8 cellular contexts compared by ENCODE assay signal in the genomic region with DNA sequence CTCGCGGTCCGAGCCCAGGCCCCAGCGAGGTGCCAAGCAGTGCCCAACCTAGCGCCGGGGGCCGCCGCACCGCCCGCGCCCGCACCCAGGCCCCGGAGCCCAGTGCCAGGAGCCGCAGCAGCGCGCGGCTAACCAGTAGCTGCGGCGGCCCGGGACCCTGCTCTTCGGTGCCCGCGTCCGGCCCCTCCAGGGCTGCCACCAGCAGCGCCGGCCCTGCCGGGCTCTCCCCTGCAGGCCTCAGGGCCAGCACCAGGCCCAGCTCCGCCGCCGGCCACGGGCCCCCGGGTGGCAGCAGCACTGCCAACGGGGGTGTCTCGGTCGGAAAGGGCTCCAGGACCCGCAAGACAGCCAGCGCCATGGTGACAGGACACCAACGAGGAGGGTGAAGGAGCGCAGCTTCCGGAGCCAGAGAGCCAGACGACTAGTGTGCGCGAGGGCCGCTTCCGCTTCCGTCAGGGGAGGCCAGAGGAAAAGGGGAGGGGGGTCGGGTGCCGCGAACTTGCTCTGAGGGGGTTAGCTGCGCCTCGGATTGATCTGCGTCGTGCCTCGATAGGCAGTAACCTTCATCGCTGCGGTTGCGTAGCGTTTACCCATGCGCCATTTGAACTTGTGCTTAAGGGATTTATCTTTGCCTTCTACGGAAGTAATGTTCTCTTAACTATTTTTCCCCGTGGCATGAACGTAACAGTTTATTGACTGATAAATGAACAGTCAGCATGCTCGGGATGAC. TPM values are rescaled to one million over a fixed set of nuclear protein-coding genes. Genes with fewer than 3 reads are reported as not detected.
A peak's percentile ranks its signal among the peaks of the same experiment; 100 is the strongest.
DNase-seq lines count a peak whose midpoint lies in the region; ATAC-seq lines count a peak whose summit lies in the region.

A gene with protein sequence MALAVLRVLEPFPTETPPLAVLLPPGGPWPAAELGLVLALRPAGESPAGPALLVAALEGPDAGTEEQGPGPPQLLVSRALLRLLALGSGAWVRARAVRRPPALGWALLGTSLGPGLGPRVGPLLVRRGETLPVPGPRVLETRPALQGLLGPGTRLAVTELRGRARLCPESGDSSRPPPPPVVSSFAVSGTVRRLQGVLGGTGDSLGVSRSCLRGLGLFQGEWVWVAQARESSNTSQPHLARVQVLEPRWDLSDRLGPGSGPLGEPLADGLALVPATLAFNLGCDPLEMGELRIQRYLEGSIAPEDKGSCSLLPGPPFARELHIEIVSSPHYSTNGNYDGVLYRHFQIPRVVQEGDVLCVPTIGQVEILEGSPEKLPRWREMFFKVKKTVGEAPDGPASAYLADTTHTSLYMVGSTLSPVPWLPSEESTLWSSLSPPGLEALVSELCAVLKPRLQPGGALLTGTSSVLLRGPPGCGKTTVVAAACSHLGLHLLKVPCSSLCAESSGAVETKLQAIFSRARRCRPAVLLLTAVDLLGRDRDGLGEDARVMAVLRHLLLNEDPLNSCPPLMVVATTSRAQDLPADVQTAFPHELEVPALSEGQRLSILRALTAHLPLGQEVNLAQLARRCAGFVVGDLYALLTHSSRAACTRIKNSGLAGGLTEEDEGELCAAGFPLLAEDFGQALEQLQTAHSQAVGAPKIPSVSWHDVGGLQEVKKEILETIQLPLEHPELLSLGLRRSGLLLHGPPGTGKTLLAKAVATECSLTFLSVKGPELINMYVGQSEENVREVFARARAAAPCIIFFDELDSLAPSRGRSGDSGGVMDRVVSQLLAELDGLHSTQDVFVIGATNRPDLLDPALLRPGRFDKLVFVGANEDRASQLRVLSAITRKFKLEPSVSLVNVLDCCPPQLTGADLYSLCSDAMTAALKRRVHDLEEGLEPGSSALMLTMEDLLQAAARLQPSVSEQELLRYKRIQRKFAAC (minus strand): TSS at position 389 of the 730 bp plus-strand sequence. CDS start 31 bp downstream, at position 358.

- H3K27ac ChIP-seq in HUES48 (ENCODE audit: low read depth, low read length) (peak within 1 kb of the TSS; percentile 63), mesodermal cell (ENCODE audit: low read depth, low read length, severe bottlenecking) (peak within 1 kb of the TSS; percentile 73)

- H3K9ac ChIP-seq in HUES48 (ENCODE audit: low read depth, low read length) (peak within 1 kb of the TSS; percentile 51; the same call in 1 of the 2 replicates), NT2/D1 (ENCODE audit: insufficient read length, low read depth) (peak within 1 kb of the TSS; percentile 91)

- peak; percentile 82 for ATAC-seq in GM21423 (IDR thresholded peaks at IDR 0.05; ENCODE audit: unreplicated experiment)

- WGBS in mesodermal cell (ENCODE audit: insufficient coverage in 2 of 2), 2 experiments, result 1% methylated on average over 59 to 63 of the region's 63 CpGs

- in situ Hi-C loops in endometrial microvascular endothelial cells (cut with HindIII; ENCODE audit: inconsistent ontology term, low pct_unique_long_range_greater_than_20kb, low sequenced_read_pairs), result no loop called here

- H3K4me3 ChIP-seq in HUES48 (ENCODE audit: low read depth, low read length) (peak within 1 kb of the TSS; percentile 80), NT2/D1 (ENCODE audit: insufficient read length, low read depth) (peak within 1 kb of the TSS; percentile 67), mesodermal cell (ENCODE audit: extremely low read depth, insufficient read depth, low read length, poor library complexity, severe bottlenecking) (peak within 1 kb of the TSS; percentile 88)

- DNase-seq in COLO829 (ENCODE audit: low spot score) (peak; percentile 77), NT2/D1 (ENCODE audit: low read depth, low spot score) (peak; percentile 76)
- peak; percentile 92 for DNase-seq in activated CD8-positive, alpha-beta memory T cell treated with anti-CD3 and anti-CD28 coated beads, Interleukin-2, amount 50 U/mL, for 1 hour (ENCODE audit: extremely low read depth)
- DNase-seq in stimulated activated CD8-positive, alpha-beta memory T cell treated with anti-CD3 and anti-CD28 coated beads, Interleukin-15, amount 100 ng/mL, for 48 hours (ENCODE audit: low read depth in 2 of 2), result peak; percentile 88 to 91

- H3K36me3 ChIP-seq in HUES48 (ENCODE audit: control insufficient read depth, insufficient read depth, low read length), result peaks cover 2% of the 10 kb centered on the region
- H3K36me3 ChIP-seq in NT2/D1 (ENCODE audit: insufficient read depth, insufficient read length, low read length), result peaks cover 10% of the 10 kb centered on the region
- H3K36me3 ChIP-seq in mesodermal cell (ENCODE audit: control insufficient read depth, insufficient read depth, low read length), result peaks cover 11% of the 10 kb centered on the region

- H3K27me3 ChIP-seq in HUES48 (ENCODE audit: control insufficient read depth, insufficient read depth, low read length) (no peaks in the 10 kb centered on the region), NT2/D1 (ENCODE audit: insufficient read depth, insufficient read length) (no peaks in the 10 kb centered on the region)

- H3K4me1 ChIP-seq in HUES48 (ENCODE audit: control insufficient read depth, insufficient read depth, low read length) (peaks cover 7% of the 10 kb centered on the region), NT2/D1 (ENCODE audit: insufficient read depth, insufficient read length) (peaks cover 2% of the 10 kb centered on the region), mesodermal cell (ENCODE audit: control insufficient read depth, insufficient read depth, low read length, poor library complexity, severe bottlenecking) (peaks cover 7% of the 10 kb centered on the region)

- no peaks in the 10 kb centered on the region for H3K9me3 ChIP-seq in HUES48 (ENCODE audit: control insufficient read depth, insufficient read depth, low read length)
- H3K9me3 ChIP-seq in NT2/D1 (ENCODE audit: insufficient read depth, low read length), result no peaks in the 10 kb centered on the region
- no peaks in the 10 kb centered on the region for H3K9me3 ChIP-seq in mesodermal cell (ENCODE audit: control insufficient read depth, low read length)

RNA-seq across cellular contexts. Expression of the gene that starts here (rescaled TPM):
- 12.2 TPM for total RNA-seq in endometrial microvascular endothelial cells (ENCODE audit: inconsistent ontology term)
- 8.7 TPM for polyA plus RNA-seq in mesodermal cell (2013, experiment 1 of 2)
- polyA plus RNA-seq in mesodermal cell (2013, experiment 2 of 2), result 6.6 TPM

Comparison
In these comparisons a context has a peak if more than half of its experiments do, and no peak if none do; other contexts are left out.
1. Peak in every context shown above with its lines: DNase-seq, ATAC-seq, H3K4me3 ChIP-seq and H3K27ac ChIP-seq.